ENCODE assay signal across 20 cellular contexts in genomic region chr16:78189121-78189520, GRCh38.
"Had no signal": no experiment of that assay in that cellular context is flagged by ENCODE, and none has a peak within 500 bp of the region (broad histone marks: within the 10 kb centered on the region; RNA-seq: fewer than 3 reads in every experiment).

No MANE protein-coding gene starts in this region.

- H3K4me3 ChIP-seq: colonic mucosa, gastroesophageal sphincter, heart left ventricle, hepatocyte, left lung, pancreas, right lobe of liver, thoracic aorta, tibial nerve, upper lobe of left lung had no signal

- H3K27ac ChIP-seq: colonic mucosa, epithelial cell of prostate, foreskin keratinocyte, gastroesophageal sphincter, heart left ventricle, hepatocyte, left lung, pancreas, right lobe of liver, thoracic aorta, tibial nerve, upper lobe of left lung had no signal

- H2AFZ ChIP-seq: hepatocyte had no signal

- ATAC-seq: foreskin keratinocyte; gastroesophageal sphincter; heart left ventricle; left cardiac atrium; left lung; natural killer cell; pancreas; right lobe of liver; stimulated activated naive B cell treated with anti-CD40 and anti-IgM and Interleukin-4, amounts not matched to agents 10 μg/mL and 1 μg/mL and 100 μg/mL, for 72 hours had no signal

- H3K36me3 ChIP-seq: colonic mucosa, gastroesophageal sphincter, heart left ventricle, left lung, pancreas, right lobe of liver, thoracic aorta, upper lobe of left lung had no signal

- H3K27me3 ChIP-seq: colonic mucosa, foreskin keratinocyte, gastroesophageal sphincter, heart left ventricle, hepatocyte, left lung, pancreas, right lobe of liver, tibial nerve, upper lobe of left lung had no signal

- H3K4me2 ChIP-seq: hepatocyte had no signal

- DNase-seq: colonic mucosa; effector CD8-positive, alpha-beta T cell; endodermal cell; foreskin keratinocyte; heart left ventricle; left cardiac atrium; left lung; natural killer cell; pancreas; right lobe of liver; small intestine; stimulated activated CD4-positive, alpha-beta T cell treated with anti-CD3 and anti-CD28 coated beads, Interleukin-15, amount 100 ng/mL, for 24 hours; stimulated activated CD4-positive, alpha-beta T cell treated with anti-CD3 and anti-CD28 coated beads, Interleukin-2, amount 100 ng/mL, for 48 hours; stimulated activated naive B cell treated with anti-CD40 and anti-IgM and Interleukin-4, amounts not matched to agents 10 μg/mL and 1 μg/mL and 100 μg/mL, for 72 hours; upper lobe of left lung had no signal

- H3K4me1 ChIP-seq: colonic mucosa, foreskin keratinocyte, heart left ventricle, left lung, pancreas, right lobe of liver had no signal

- H3K9me3 ChIP-seq: colonic mucosa, gastroesophageal sphincter, heart left ventricle, left lung, pancreas, right lobe of liver, thoracic aorta, tibial nerve, upper lobe of left lung had no signal

- H3K79me2 ChIP-seq: hepatocyte had no signal
